In genomic region chrX:38277802-38278201, GRCh38 we compare ENCODE assay signal across 21 cellular contexts. TPM values are rescaled to one million over a fixed set of nuclear protein-coding genes. Genes with fewer than 3 reads are reported as not detected.
"Had no signal": no experiment of that assay in that cellular context is flagged by ENCODE, and none has a peak within 500 bp of the region (broad histone marks: within the 10 kb centered on the region; RNA-seq: fewer than 3 reads in every experiment).

No MANE protein-coding gene starts in this region.

- H3K36me3 ChIP-seq: gastroesophageal sphincter, heart left ventricle, prostate gland, transverse colon, uterus had no signal

- H3K9me3 Mint-ChIP-seq: activated naive CD4-positive, alpha-beta T cell treated with anti-CD3 and anti-CD28 coated beads, Interleukin-2, amount 10 ng/mL, durations not matched to agents 7 days and 5 days; activated T-cell treated with anti-CD3 and anti-CD28 coated beads, Interleukin-2, amount 50 U/mL, for 4 hours; immature natural killer cell; memory B cell; naive thymus-derived CD8-positive, alpha-beta T cell had no signal

- H3K4me3 Mint-ChIP-seq: activated naive CD4-positive, alpha-beta T cell treated with anti-CD3 and anti-CD28 coated beads, Interleukin-2, amount 10 ng/mL, durations not matched to agents 7 days and 5 days; activated T-cell treated with anti-CD3 and anti-CD28 coated beads, Interleukin-2, amount 50 U/mL, for 4 hours; immature natural killer cell; memory B cell; naive thymus-derived CD8-positive, alpha-beta T cell had no signal

- H3K4me3 ChIP-seq: gastroesophageal sphincter, heart left ventricle, prostate gland, skin epidermis, transverse colon, uterus had no signal

- H3K27me3 ChIP-seq: gastroesophageal sphincter, transverse colon had no signal

- H3K9me3 ChIP-seq: gastroesophageal sphincter, heart left ventricle, prostate gland, transverse colon, uterus had no signal

- H3K36me3 Mint-ChIP-seq: activated naive CD4-positive, alpha-beta T cell treated with anti-CD3 and anti-CD28 coated beads, Interleukin-2, amount 10 ng/mL, durations not matched to agents 7 days and 5 days had no signal

- H3K4me1 Mint-ChIP-seq: activated naive CD4-positive, alpha-beta T cell treated with anti-CD3 and anti-CD28 coated beads, Interleukin-2, amount 10 ng/mL, durations not matched to agents 7 days and 5 days; immature natural killer cell; memory B cell had no signal

- H3K27me3 Mint-ChIP-seq: activated naive CD4-positive, alpha-beta T cell treated with anti-CD3 and anti-CD28 coated beads, Interleukin-2, amount 10 ng/mL, durations not matched to agents 7 days and 5 days; memory B cell; naive thymus-derived CD8-positive, alpha-beta T cell had no signal

- DNase-seq: activated CD4-positive, alpha-beta T cell treated with anti-CD3 and anti-CD28 coated beads, Interleukin-2, amount 50 U/mL, for 1 hour; activated CD4-positive, CD25-positive, alpha-beta regulatory T cell treated with anti-CD3 and anti-CD28 coated beads, Interleukin-2, amount 50 U/mL, for 72 hours; activated CD8-positive, alpha-beta memory T cell treated with anti-CD3 and anti-CD28 coated beads, Interleukin-2, amount 50 U/mL, for 4 hours; activated naive CD4-positive, alpha-beta T cell treated with anti-CD3 and anti-CD28 coated beads, Interleukin-2, amount 10 ng/mL, durations not matched to agents 7 days and 5 days; activated T-cell treated with anti-CD3 and anti-CD28 coated beads, Interleukin-2, amount 50 U/mL, for 4 hours; aorta; cerebellar nuclear complex; cortex of kidney; heart left ventricle; immature natural killer cell; naive thymus-derived CD8-positive, alpha-beta T cell; right cardiac atrium; stimulated activated naive CD8-positive, alpha-beta T cell treated with anti-CD3 and anti-CD28 coated beads, Interleukin-15, Interleukin-2, amounts not matched to agents 100 U/mL and 50 U/mL, for 24 hours; substantia nigra; transverse colon; uterus had no signal

- H3K27ac ChIP-seq: gastroesophageal sphincter, heart left ventricle, skin epidermis, transverse colon, uterus had no signal

- H3K4me1 ChIP-seq: gastroesophageal sphincter, prostate gland, uterus had no signal

- H3K27ac Mint-ChIP-seq: activated naive CD4-positive, alpha-beta T cell treated with anti-CD3 and anti-CD28 coated beads, Interleukin-2, amount 10 ng/mL, durations not matched to agents 7 days and 5 days; immature natural killer cell; memory B cell; naive thymus-derived CD8-positive, alpha-beta T cell had no signal

- ATAC-seq: activated T-cell treated with anti-CD3 and anti-CD28 coated beads, Interleukin-2, amount 50 U/mL, for 4 hours; esophagus mucosa; gastroesophageal sphincter; heart left ventricle; naive thymus-derived CD8-positive, alpha-beta T cell; right cardiac atrium; stimulated activated naive CD8-positive, alpha-beta T cell treated with anti-CD3 and anti-CD28 coated beads, Interleukin-15, Interleukin-2, amounts not matched to agents 100 U/mL and 50 U/mL, for 24 hours had no signal

RNA-seq across cellular contexts. Expression of gene SRPX, which starts 57.1 kb away (rescaled TPM):
- total RNA-seq: naive thymus-derived CD8-positive, alpha-beta T cell had no signal
- polyA plus RNA-seq: immature natural killer cell; naive thymus-derived CD8-positive, alpha-beta T cell had no signal
